ENCODE assay signal across 8 cellular contexts in genomic region chr22:50276143-50276542, GRCh38. TPM values are rescaled to one million over a fixed set of nuclear protein-coding genes. Genes with fewer than 3 reads are reported as not detected.
DNase-seq lines count a peak whose midpoint lies in the region; ATAC-seq and TF ChIP-seq lines count a peak whose summit lies in the region.

No MANE protein-coding gene starts in this region.

- H3K36me3 Mint-ChIP-seq in activated naive CD8-positive, alpha-beta T cell treated with anti-CD3 and anti-CD28 coated beads, Interleukin-2, amount 50 U/mL, for 24 hours (ENCODE audit: low read depth), result no peaks in the 10 kb centered on the region

- H3K9me3 Mint-ChIP-seq in activated naive CD8-positive, alpha-beta T cell treated with anti-CD3 and anti-CD28 coated beads, Interleukin-2, amount 50 U/mL, for 24 hours, result no peaks in the 10 kb centered on the region

- H3K9me3 ChIP-seq in heart left ventricle (no peaks in the 10 kb centered on the region), testis (no peaks in the 10 kb centered on the region)

- H3K27me3 Mint-ChIP-seq in activated naive CD8-positive, alpha-beta T cell treated with anti-CD3 and anti-CD28 coated beads, Interleukin-2, amount 50 U/mL, for 24 hours, result peaks cover 3% of the 10 kb centered on the region

- no peak for TF ChIP-seq POLR2A in heart left ventricle (IDR thresholded peaks at IDR 0.05)
- no peak for TF ChIP-seq POLR2A in testis (IDR thresholded peaks at IDR 0.05)

- DNase-seq in Caki2 (ENCODE audit: low read depth) (peak; percentile 49), GM19240 (ENCODE audit: insufficient read length, low spot score) (peak; percentile 92), LNCaP clone FGC (ENCODE audit: low read depth) (no peak), heart left ventricle (peak in 4 of 5 donors; percentile 68 to 86 (median 73)), renal cortical epithelial cell (ENCODE audit: low read depth) (peak; percentile 16), testis (no peak), NCI-H1048 (lab: John Stamatoyannopoulos, UW) (no peak)
- peak; percentile 63 for DNase-seq in activated naive CD8-positive, alpha-beta T cell treated with anti-CD3 and anti-CD28 coated beads, Interleukin-2, amount 50 U/mL, for 24 hours

- intact Hi-C loops in heart left ventricle (cut with DNase I) (loop anchor here in 7 of 10 donors (1.0 to 5.0 kb wide), 4 partner anchors 31 to 51 kb away; partner anchors contain the start of genes DENND6B (in 6 of the 7) and PLXNB2 (in 1 of the 7)), testis (cut with DNase I; ENCODE audit: low total_unique reads) (no loop called here)

- in situ Hi-C loops in Caki2 (cut with HindIII; ENCODE audit: low pct_unique_long_range_greater_than_20kb, low sequenced_read_pairs), result no loop called here

- H3K4me3 ChIP-seq in LNCaP clone FGC (ENCODE audit: low read depth, low read length) (no peak overlapping the region), heart left ventricle (no peak overlapping the region), testis (no peak overlapping the region)

- peaks cover 0 to 63% (median 60%) of the 10 kb centered on the region in 9 donors for H3K36me3 ChIP-seq in heart left ventricle
- H3K36me3 ChIP-seq in testis (ENCODE audit: low read depth, missing control alignments), result no peaks in the 10 kb centered on the region

- H3K27ac ChIP-seq in heart left ventricle (peak overlapping the region in 1 of 12 donors; percentile 17), testis (no peak overlapping the region)

- 63 to 67% (median 65%) methylated on average over 23 to 25 of the region's 25 CpGs for WGBS in heart left ventricle, 4 donors
- WGBS in testis, 2 donors, result 71 to 72% methylated on average over 20 to 25 of the region's 25 CpGs

- no peak overlapping the region for H3K27ac Mint-ChIP-seq in activated naive CD8-positive, alpha-beta T cell treated with anti-CD3 and anti-CD28 coated beads, Interleukin-2, amount 50 U/mL, for 24 hours

- H3K4me1 Mint-ChIP-seq in activated naive CD8-positive, alpha-beta T cell treated with anti-CD3 and anti-CD28 coated beads, Interleukin-2, amount 50 U/mL, for 24 hours, result peaks cover 1% of the 10 kb centered on the region

- H3K27me3 ChIP-seq in heart left ventricle, result peaks cover 0 to 9% (median 0%) of the 10 kb centered on the region in 9 donors
- no peaks in the 10 kb centered on the region for H3K27me3 ChIP-seq in testis

- ATAC-seq in activated naive CD8-positive, alpha-beta T cell treated with anti-CD3 and anti-CD28 coated beads, Interleukin-2, amount 50 U/mL, for 24 hours, result peak; percentile 68
- peak; percentile 53 to 87 (median 81) for ATAC-seq in heart left ventricle

- peaks cover 0 to 27% (median 15%) of the 10 kb centered on the region in 12 donors for H3K4me1 ChIP-seq in heart left ventricle
- peaks cover 10% of the 10 kb centered on the region for H3K4me1 ChIP-seq in testis

- TF ChIP-seq CTCF in LNCaP clone FGC (IDR thresholded peaks at IDR 0.05; ENCODE audit: control insufficient read depth, extremely low read depth, insufficient read depth), result peak; percentile 60
- TF ChIP-seq CTCF in heart left ventricle (IDR thresholded peaks at IDR 0.05), result peak; percentile 42 to 77 (median 58)
- peak in 1 of 3 experiments; percentile 40 for TF ChIP-seq CTCF in testis (IDR thresholded peaks at IDR 0.05)

- H3K4me3 Mint-ChIP-seq in activated naive CD8-positive, alpha-beta T cell treated with anti-CD3 and anti-CD28 coated beads, Interleukin-2, amount 50 U/mL, for 24 hours, result no peak overlapping the region

RNA-seq across cellular contexts. Expression of gene MAPK11, which starts 6.0 kb away (rescaled TPM):
- total RNA-seq in Caki2 (2014; rRNA removed; shearing (Covaris generic); ENCODE audit: low replicate concordance), result 24.5 and 48.8 TPM in 2 replicates
- 10 to 100 TPM in 1 of 9 donors, 1 to 10 TPM in 8; 5.0 to 12.1 (median 7.0) TPM for total RNA-seq in heart left ventricle
- 1 to 10 TPM; 7.8 to 9.9 TPM for polyA plus RNA-seq in heart left ventricle
- 9.9 and 10.2 TPM in 2 replicates for total RNA-seq in renal cortical epithelial cell
- 10 to 100 TPM in 1 of 2 donors, 1 to 10 TPM in 1; 8.3 to 10.7 TPM for total RNA-seq in testis
- 6.4 TPM for polyA plus RNA-seq in testis (ENCODE audit: insufficient read depth, low read depth, low replicate concordance)

RNA-seq across cellular contexts. Expression of gene MAPK12, which starts 14.7 kb away (rescaled TPM):
- 142 and 149 TPM in 2 replicates for total RNA-seq in Caki2 (2014; rRNA removed; shearing (Covaris generic); ENCODE audit: low replicate concordance)
- 10 to 100 TPM; 12.2 to 18.0 (median 15.5) TPM for total RNA-seq in heart left ventricle
- polyA plus RNA-seq in heart left ventricle, result 10 to 100 TPM; 11.6 to 17.9 TPM
- total RNA-seq in renal cortical epithelial cell, result 22.0 and 26.0 TPM in 2 replicates
- 10 to 100 TPM; 22.3 to 25.1 TPM for total RNA-seq in testis
- 9.1 TPM for polyA plus RNA-seq in testis (ENCODE audit: insufficient read depth, low read depth, low replicate concordance)

RNA-seq across cellular contexts. Expression of gene HDAC10, which starts 25.1 kb away (rescaled TPM):
- total RNA-seq in Caki2 (2014; rRNA removed; shearing (Covaris generic); ENCODE audit: low replicate concordance), result 18.9 and 34.0 TPM in 2 replicates
- total RNA-seq in heart left ventricle, result 10 to 100 TPM in 6 of 9 donors, 1 to 10 TPM in 3; 6.8 to 22.4 (median 10.9) TPM
- 1 to 10 TPM; 6.2 to 10.0 TPM for polyA plus RNA-seq in heart left ventricle
- 19.8 and 48.9 TPM in 2 replicates for total RNA-seq in renal cortical epithelial cell
- 10 to 100 TPM; 32.1 to 33.1 TPM for total RNA-seq in testis
- 13.5 TPM for polyA plus RNA-seq in testis (ENCODE audit: insufficient read depth, low read depth, low replicate concordance)

RNA-seq across cellular contexts. Expression of gene PLXNB2, which starts 31.3 kb away (rescaled TPM):
- total RNA-seq in Caki2 (2014; rRNA removed; shearing (Covaris generic); ENCODE audit: low replicate concordance), result 300 and 353 TPM in 2 replicates
- 100 to 1,000 TPM in 2 of 9 donors, 10 to 100 TPM in 7; 44.4 to 139 (median 57.9) TPM for total RNA-seq in heart left ventricle
- 10 to 100 TPM; 35.1 to 40.3 TPM for polyA plus RNA-seq in heart left ventricle
- total RNA-seq in renal cortical epithelial cell, result 98.8 and 582 TPM in 2 replicates
- 100 to 1,000 TPM; 219 to 243 TPM for total RNA-seq in testis
- polyA plus RNA-seq in testis (ENCODE audit: insufficient read depth, low read depth, low replicate concordance), result 98.0 TPM

RNA-seq across cellular contexts. Expression of gene TUBGCP6, which starts 31.3 kb away (rescaled TPM):
- 18.0 and 34.5 TPM in 2 replicates for total RNA-seq in Caki2 (2014; rRNA removed; shearing (Covaris generic); ENCODE audit: low replicate concordance)
- total RNA-seq in heart left ventricle (10 to 100 TPM; 14.1 to 28.8 (median 18.1) TPM), renal cortical epithelial cell (26.2 and 34.5 TPM in 2 replicates), testis (100 to 1,000 TPM; 136 to 143 TPM)
- polyA plus RNA-seq in heart left ventricle (10 to 100 TPM; 11.6 to 17.7 TPM), testis (ENCODE audit: insufficient read depth, low read depth, low replicate concordance) (40.2 TPM)

Comparison
In these comparisons a context has a peak if more than half of its experiments do, and no peak if none do; other contexts are left out.
1. DNase-seq: peak in Caki2 (single experiment), GM19240 (single experiment), activated naive CD8-positive, alpha-beta T cell treated with anti-CD3 and anti-CD28 coated beads, Interleukin-2, amount 50 U/mL, for 24 hours (single experiment), heart left ventricle (4 of 5) and renal cortical epithelial cell (single experiment); none in LNCaP clone FGC (single experiment), testis (single experiment) and NCI-H1048 (single experiment).